In the genomic region with DNA sequence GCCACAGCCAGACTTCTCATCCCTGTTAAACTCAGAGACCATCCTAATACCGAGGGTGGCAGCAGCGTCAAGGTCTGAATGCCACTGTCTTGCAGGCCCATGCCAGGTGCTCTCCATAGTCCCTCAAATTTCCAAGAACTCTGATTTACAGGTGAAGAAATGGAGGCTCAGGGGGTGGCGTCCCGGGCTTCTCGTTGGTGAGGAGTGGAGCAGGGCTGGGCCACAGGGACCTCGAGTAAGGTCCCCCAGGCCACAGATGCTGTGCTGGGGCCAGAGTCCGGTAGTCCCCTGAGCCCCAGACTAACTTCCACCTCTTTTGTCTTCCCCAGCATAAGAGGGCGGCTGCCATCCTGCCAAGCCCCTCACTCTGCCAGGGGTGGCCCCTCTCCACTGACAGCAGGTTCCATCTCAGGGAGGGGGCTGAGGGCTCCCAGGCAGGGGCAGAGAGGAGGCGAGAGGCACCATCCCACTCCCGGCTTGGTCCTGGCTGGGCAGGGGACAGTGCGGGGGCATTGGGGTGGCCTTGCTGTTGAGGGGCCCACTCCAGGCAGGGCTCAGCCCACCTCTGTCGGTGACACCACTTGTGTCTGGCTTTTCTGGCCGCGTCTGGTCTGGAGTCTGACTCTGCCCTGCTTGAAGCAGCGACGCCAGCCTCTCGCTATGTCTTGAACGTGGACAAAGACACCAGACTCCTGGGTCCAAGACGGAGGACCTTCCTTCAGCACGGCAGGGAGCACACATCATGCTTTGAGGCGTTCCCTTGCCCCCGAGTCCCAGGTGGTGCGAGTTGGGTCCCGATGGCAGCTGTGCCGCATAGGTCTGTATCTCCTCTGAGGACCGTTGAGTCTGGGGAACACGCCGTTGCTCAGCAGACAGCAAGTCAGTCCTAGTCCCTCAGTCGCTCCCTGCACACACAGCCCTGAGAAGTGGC, we compare ENCODE assay signal across 1 cellular context.
TF ChIP-seq lines count a peak whose summit lies in the region.

No MANE protein-coding gene starts in this region.

TF ChIP-seq in HepG2, 621 proteins besides CTCF, POLR2A, EP300 and RAD21:
- TF ChIP-seq ZNF83 (CRISPR knock-in tag; IDR thresholded peaks at IDR 0.05; ENCODE audit: borderline replicate concordance) (no peak), ZNF782 (CRISPR knock-in tag; IDR thresholded peaks at IDR 0.05; ENCODE audit: borderline replicate concordance) (no peak), THAP7 (CRISPR knock-in tag; IDR thresholded peaks at IDR 0.05) (no peak), ZNF296 (CRISPR knock-in tag; conservative IDR thresholded peaks at IDR 0.05) (no peak), HDAC6 (IDR thresholded peaks at IDR 0.05; ENCODE audit: low read depth, low read length) (no peak), ZNF30 (CRISPR knock-in tag; IDR thresholded peaks at IDR 0.05) (no peak), MXD1 (CRISPR knock-in tag; IDR thresholded peaks at IDR 0.05) (no peak), ZNF644 (CRISPR knock-in tag; IDR thresholded peaks at IDR 0.05; ENCODE audit: low read depth) (no peak), ZSCAN9 (CRISPR knock-in tag; IDR thresholded peaks at IDR 0.05; ENCODE audit: borderline replicate concordance) (no peak), ZNF850 (CRISPR knock-in tag; conservative IDR thresholded peaks at IDR 0.05) (no peak), ZEB1 (IDR thresholded peaks at IDR 0.05; ENCODE audit: insufficient replicate concordance, low read depth) (no peak), ZNF557 (CRISPR knock-in tag; IDR thresholded peaks at IDR 0.05) (no peak), SAFB2 (CRISPR knock-in tag; IDR thresholded peaks at IDR 0.05; ENCODE audit: borderline replicate concordance, low read depth) (no peak), SNAPC4 (CRISPR knock-in tag; IDR thresholded peaks at IDR 0.05) (no peak), ZNF773 (CRISPR knock-in tag; IDR thresholded peaks at IDR 0.05; ENCODE audit: borderline replicate concordance) (no peak)
- TF ChIP-seq, protein P1, sequence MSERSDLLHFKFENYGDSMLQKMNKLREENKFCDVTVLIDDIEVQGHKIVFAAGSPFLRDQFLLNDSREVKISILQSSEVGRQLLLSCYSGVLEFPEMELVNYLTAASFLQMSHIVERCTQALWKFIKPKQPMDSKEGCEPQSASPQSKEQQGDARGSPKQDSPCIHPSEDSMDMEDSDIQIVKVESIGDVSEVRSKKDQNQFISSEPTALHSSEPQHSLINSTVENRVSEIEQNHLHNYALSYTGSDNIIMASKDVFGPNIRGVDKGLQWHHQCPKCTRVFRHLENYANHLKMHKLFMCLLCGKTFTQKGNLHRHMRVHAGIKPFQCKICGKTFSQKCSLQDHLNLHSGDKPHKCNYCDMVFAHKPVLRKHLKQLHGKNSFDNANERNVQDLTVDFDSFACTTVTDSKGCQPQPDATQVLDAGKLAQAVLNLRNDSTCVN (CRISPR knock-in tag; IDR thresholded peaks at IDR 0.05; ENCODE audit: borderline replicate concordance) = no peak
- TF ChIP-seq, protein P2, sequence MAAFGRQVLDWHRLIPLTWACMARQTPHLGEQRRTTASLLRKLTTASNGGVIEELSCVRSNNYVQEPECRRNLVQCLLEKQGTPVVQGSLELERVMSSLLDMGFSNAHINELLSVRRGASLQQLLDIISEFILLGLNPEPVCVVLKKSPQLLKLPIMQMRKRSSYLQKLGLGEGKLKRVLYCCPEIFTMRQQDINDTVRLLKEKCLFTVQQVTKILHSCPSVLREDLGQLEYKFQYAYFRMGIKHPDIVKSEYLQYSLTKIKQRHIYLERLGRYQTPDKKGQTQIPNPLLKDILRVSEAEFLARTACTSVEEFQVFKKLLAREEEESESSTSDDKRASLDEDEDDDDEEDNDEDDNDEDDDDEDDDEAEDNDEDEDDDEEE (CRISPR knock-in tag; IDR thresholded peaks at IDR 0.05) = no peak
- TF ChIP-seq, protein P3, sequence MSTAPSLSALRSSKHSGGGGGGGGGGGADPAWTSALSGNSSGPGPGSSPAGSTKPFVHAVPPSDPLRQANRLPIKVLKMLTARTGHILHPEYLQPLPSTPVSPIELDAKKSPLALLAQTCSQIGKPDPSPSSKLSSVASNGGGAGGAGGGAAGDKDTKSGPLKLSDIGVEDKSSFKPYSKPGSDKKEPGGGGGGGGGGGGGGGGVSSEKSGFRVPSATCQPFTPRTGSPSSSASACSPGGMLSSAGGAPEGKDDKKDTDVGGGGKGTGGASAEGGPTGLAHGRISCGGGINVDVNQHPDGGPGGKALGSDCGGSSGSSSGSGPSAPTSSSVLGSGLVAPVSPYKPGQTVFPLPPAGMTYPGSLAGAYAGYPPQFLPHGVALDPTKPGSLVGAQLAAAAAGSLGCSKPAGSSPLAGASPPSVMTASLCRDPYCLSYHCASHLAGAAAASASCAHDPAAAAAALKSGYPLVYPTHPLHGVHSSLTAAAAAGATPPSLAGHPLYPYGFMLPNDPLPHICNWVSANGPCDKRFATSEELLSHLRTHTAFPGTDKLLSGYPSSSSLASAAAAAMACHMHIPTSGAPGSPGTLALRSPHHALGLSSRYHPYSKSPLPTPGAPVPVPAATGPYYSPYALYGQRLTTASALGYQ (CRISPR knock-in tag; IDR thresholded peaks at IDR 0.05) = no peak
